ENCODE assay signal across 7 cellular contexts in the genomic region with DNA sequence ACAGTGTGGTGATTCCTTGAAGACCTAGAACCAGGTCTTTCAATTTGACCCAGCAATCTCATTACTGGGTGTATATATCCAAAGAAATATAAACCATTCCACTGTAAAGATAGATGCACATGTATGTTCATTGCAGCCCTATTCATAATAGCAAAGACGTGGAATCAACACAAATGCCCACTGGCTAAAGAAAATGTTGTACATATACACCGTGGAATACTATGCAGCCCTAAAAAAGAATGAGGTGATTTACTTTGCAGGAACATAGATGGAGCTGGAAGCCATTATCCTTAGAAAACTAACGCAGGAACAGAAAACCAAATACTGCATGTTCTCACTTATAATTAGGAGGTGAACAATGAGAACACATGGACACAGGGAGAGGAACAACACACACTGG.
"Had no signal": no experiment of that assay in that cellular context is flagged by ENCODE, and none has a peak within 500 bp of the region (broad histone marks: within the 10 kb centered on the region; RNA-seq: fewer than 3 reads in every experiment).

No MANE protein-coding gene starts in this region.

- ATAC-seq: HepG2 had no signal

- H3K27ac ChIP-seq: HL-60, KMS-11 had no signal

- H3K4me2 ChIP-seq: KMS-11 had no signal

- H3K9ac ChIP-seq: KMS-11 had no signal

- FAIRE-seq: HepG2, HTR-8/SVneo had no signal

- DNase-seq: IMR-90, KBM-7, KG1 had no signal
